ENCODE assay signal across 8 cellular contexts in genomic region chr6:122459865-122460416, GRCh38. TPM values are rescaled to one million over a fixed set of nuclear protein-coding genes. Genes with fewer than 3 reads are reported as not detected.
DNase-seq lines count a peak whose midpoint lies in the region; ATAC-seq and TF ChIP-seq lines count a peak whose summit lies in the region.
"Not testable (repeated sequence)": the region's sequence is repeated elsewhere in the genome, so short reads cannot be mapped to it uniquely, and the experiment has no call there.

No MANE protein-coding gene starts in this region.

- H3K36me3 Mint-ChIP-seq in T-cell, result peaks cover 37% of the 10 kb centered on the region
- peaks cover 26% of the 10 kb centered on the region for H3K36me3 Mint-ChIP-seq in activated T-cell treated with anti-CD3 and anti-CD28 coated beads, Interleukin-2, amount 50 U/mL, for 4 hours (ENCODE audit: insufficient read depth)
- not testable (repeated sequence) for H3K36me3 Mint-ChIP-seq in activated naive CD8-positive, alpha-beta T cell treated with anti-CD3 and anti-CD28 coated beads, Interleukin-2, amount 50 U/mL, for 24 hours (ENCODE audit: low read depth)
- peaks cover 22% of the 10 kb centered on the region for H3K36me3 Mint-ChIP-seq in memory B cell
- peaks cover 27% of the 10 kb centered on the region for H3K36me3 Mint-ChIP-seq in osteocyte (ENCODE audit: unreplicated experiment)
- H3K36me3 Mint-ChIP-seq in stimulated activated naive B cell treated with anti-CD40 and anti-IgM and Interleukin-4, amounts not matched to agents 10 μg/mL and 1 μg/mL and 100 μg/mL, for 72 hours, result peaks cover 16 to 28% of the 10 kb centered on the region in 2 donors

- not testable (repeated sequence) for DNase-seq in T-cell; activated T-cell treated with anti-CD3 and anti-CD28 coated beads, Interleukin-2, amount 50 U/mL, for 4 hours; activated naive CD8-positive, alpha-beta T cell treated with anti-CD3 and anti-CD28 coated beads, Interleukin-2, amount 50 U/mL, for 24 hours; memory B cell (ENCODE audit: low spot score in 2 of 2); osteocyte (ENCODE audit: extremely low spot score, unreplicated experiment); stimulated activated naive B cell treated with anti-CD40 and anti-IgM and Interleukin-4, amounts not matched to agents 10 μg/mL and 1 μg/mL and 100 μg/mL, for 72 hours

- peaks cover 16% of the 10 kb centered on the region for H3K9me3 ChIP-seq in BLaER1
- H3K9me3 ChIP-seq in HEK293 (ENCODE audit: control insufficient read depth, insufficient read depth, low read depth, low read length), result not testable (repeated sequence)

- TF ChIP-seq CTCF in HEK293 (tag by site-specific recombination; IDR thresholded peaks at IDR 0.05); osteocyte (IDR thresholded peaks at IDR 0.05): not testable (repeated sequence)

- not testable (repeated sequence) for H3K9ac ChIP-seq in BLaER1

- not testable (repeated sequence) for H3K9me3 Mint-ChIP-seq in T-cell; activated T-cell treated with anti-CD3 and anti-CD28 coated beads, Interleukin-2, amount 50 U/mL, for 4 hours; activated naive CD8-positive, alpha-beta T cell treated with anti-CD3 and anti-CD28 coated beads, Interleukin-2, amount 50 U/mL, for 24 hours; memory B cell; osteocyte (ENCODE audit: unreplicated experiment); stimulated activated naive B cell treated with anti-CD40 and anti-IgM and Interleukin-4, amounts not matched to agents 10 μg/mL and 1 μg/mL and 100 μg/mL, for 72 hours

- H3K4me2 ChIP-seq in BLaER1, result peak overlapping the region; percentile 31

- peak overlapping the region in 1 of 2 donors; percentile 46 for H3K27ac Mint-ChIP-seq in T-cell
- H3K27ac Mint-ChIP-seq in activated naive CD8-positive, alpha-beta T cell treated with anti-CD3 and anti-CD28 coated beads, Interleukin-2, amount 50 U/mL, for 24 hours, result peak overlapping the region; percentile 76
- peak overlapping the region; percentile 78 for H3K27ac Mint-ChIP-seq in memory B cell
- peak overlapping the region; percentile 57 for H3K27ac Mint-ChIP-seq in osteocyte (ENCODE audit: unreplicated experiment)
- H3K27ac Mint-ChIP-seq in stimulated activated naive B cell treated with anti-CD40 and anti-IgM and Interleukin-4, amounts not matched to agents 10 μg/mL and 1 μg/mL and 100 μg/mL, for 72 hours, result peak overlapping the region; percentile 65

- not testable (repeated sequence) for H3K27me3 Mint-ChIP-seq in T-cell; activated T-cell treated with anti-CD3 and anti-CD28 coated beads, Interleukin-2, amount 50 U/mL, for 4 hours (ENCODE audit: low read depth); activated naive CD8-positive, alpha-beta T cell treated with anti-CD3 and anti-CD28 coated beads, Interleukin-2, amount 50 U/mL, for 24 hours; memory B cell; osteocyte (ENCODE audit: unreplicated experiment); stimulated activated naive B cell treated with anti-CD40 and anti-IgM and Interleukin-4, amounts not matched to agents 10 μg/mL and 1 μg/mL and 100 μg/mL, for 72 hours

- not testable (repeated sequence) for H3K4me3 ChIP-seq in BLaER1; HEK293 (ENCODE audit: low read depth, low read length)

- peaks cover 85 to 90% (median 85%) of the 10 kb centered on the region in 3 donors for H3K4me1 Mint-ChIP-seq in T-cell
- H3K4me1 Mint-ChIP-seq in activated T-cell treated with anti-CD3 and anti-CD28 coated beads, Interleukin-2, amount 50 U/mL, for 4 hours (ENCODE audit: low read depth), result peaks cover 83% of the 10 kb centered on the region
- H3K4me1 Mint-ChIP-seq in activated naive CD8-positive, alpha-beta T cell treated with anti-CD3 and anti-CD28 coated beads, Interleukin-2, amount 50 U/mL, for 24 hours, result peaks cover 72% of the 10 kb centered on the region
- peaks cover 55% of the 10 kb centered on the region for H3K4me1 Mint-ChIP-seq in memory B cell
- H3K4me1 Mint-ChIP-seq in osteocyte (ENCODE audit: unreplicated experiment), result peaks cover 42% of the 10 kb centered on the region
- H3K4me1 Mint-ChIP-seq in stimulated activated naive B cell treated with anti-CD40 and anti-IgM and Interleukin-4, amounts not matched to agents 10 μg/mL and 1 μg/mL and 100 μg/mL, for 72 hours, result peaks cover 27 to 49% of the 10 kb centered on the region in 2 donors

- CTCF ChIA-PET in HEK293 (lab: Yijun Ruan, JAX), result interaction anchor here (0.6 to 1.5 kb wide), 3 partner anchors 8 to 26 kb away, joined by 3 to 5 read pairs (median 3); no protein-coding TSS in a partner anchor
- CTCF ChIA-PET in T-cell (lab: Charles Lee), result not testable (repeated sequence)

- H4K20me1 ChIP-seq in BLaER1, result peaks cover 94% of the 10 kb centered on the region

- H3K27me3 ChIP-seq in BLaER1, result not testable (repeated sequence)

- peak overlapping the region; percentile 7 to 24 (median 18) for H3K4me3 Mint-ChIP-seq in T-cell
- peak overlapping the region; percentile 8 for H3K4me3 Mint-ChIP-seq in activated T-cell treated with anti-CD3 and anti-CD28 coated beads, Interleukin-2, amount 50 U/mL, for 4 hours
- not testable (repeated sequence) for H3K4me3 Mint-ChIP-seq in activated naive CD8-positive, alpha-beta T cell treated with anti-CD3 and anti-CD28 coated beads, Interleukin-2, amount 50 U/mL, for 24 hours; memory B cell; osteocyte (ENCODE audit: unreplicated experiment); stimulated activated naive B cell treated with anti-CD40 and anti-IgM and Interleukin-4, amounts not matched to agents 10 μg/mL and 1 μg/mL and 100 μg/mL, for 72 hours

- peaks cover 17% of the 10 kb centered on the region for H3K4me1 ChIP-seq in BLaER1
- not testable (repeated sequence) for H3K4me1 ChIP-seq in HEK293 (ENCODE audit: control insufficient read depth, insufficient read depth, low read length)

- not testable (repeated sequence) for H3K27ac ChIP-seq in BLaER1; HEK293 (ENCODE audit: extremely low read depth, low read depth, low read length)

- ATAC-seq in T-cell (replicated peaks in 1 of 4), result peak in 1 of 4 experiments; percentile 10
- ATAC-seq in activated T-cell treated with anti-CD3 and anti-CD28 coated beads, Interleukin-2, amount 50 U/mL, for 4 hours; memory B cell (ENCODE audit: low read depth); stimulated activated naive B cell treated with anti-CD40 and anti-IgM and Interleukin-4, amounts not matched to agents 10 μg/mL and 1 μg/mL and 100 μg/mL, for 72 hours (replicated peaks): not testable (repeated sequence)
- ATAC-seq in activated naive CD8-positive, alpha-beta T cell treated with anti-CD3 and anti-CD28 coated beads, Interleukin-2, amount 50 U/mL, for 24 hours, result peak; percentile 15

- peaks cover 55% of the 10 kb centered on the region for H3K36me3 ChIP-seq in BLaER1
- H3K36me3 ChIP-seq in HEK293 (ENCODE audit: control insufficient read depth in 2 of 2, insufficient read depth in 1 of 2, low read length in 2 of 2), result peaks cover 11 to 24% of the 10 kb centered on the region in 2 experiments; a peak in 2 of 3 replicates

- POLR2A ChIA-PET in HEK293 (lab: Yijun Ruan, JAX), result interaction anchor here (1.8 kb wide), 1 partner anchor 11 kb away, joined by 3 read pairs; the partner anchor contains the start of gene SERINC1
- POLR2A ChIA-PET in T-cell (lab: Charles Lee), result not testable (repeated sequence)

TF ChIP-seq in HEK293, 187 proteins besides CTCF, POLR2A, EP300 and RAD21:
- TF ChIP-seq KLF1 (tag by site-specific recombination; IDR thresholded peaks at IDR 0.05), result peak; percentile 47; the same call in 1 of the 2 replicates

RNA-seq across cellular contexts. Expression of gene SERINC1, which starts 11.7 kb away (rescaled TPM):
- total RNA-seq in T-cell (100 to 1,000 TPM; 110 to 121 (median 116) TPM), osteocyte (209 and 215 TPM in 2 replicates)
- total RNA-seq in activated T-cell treated with anti-CD3 and anti-CD28 coated beads, Interleukin-2, amount 50 U/mL, for 4 hours, result 10 to 100 TPM; 40.0 to 56.8 (median 46.7) TPM
